ENCODE assay signal across 16 cellular contexts in the genomic region with DNA sequence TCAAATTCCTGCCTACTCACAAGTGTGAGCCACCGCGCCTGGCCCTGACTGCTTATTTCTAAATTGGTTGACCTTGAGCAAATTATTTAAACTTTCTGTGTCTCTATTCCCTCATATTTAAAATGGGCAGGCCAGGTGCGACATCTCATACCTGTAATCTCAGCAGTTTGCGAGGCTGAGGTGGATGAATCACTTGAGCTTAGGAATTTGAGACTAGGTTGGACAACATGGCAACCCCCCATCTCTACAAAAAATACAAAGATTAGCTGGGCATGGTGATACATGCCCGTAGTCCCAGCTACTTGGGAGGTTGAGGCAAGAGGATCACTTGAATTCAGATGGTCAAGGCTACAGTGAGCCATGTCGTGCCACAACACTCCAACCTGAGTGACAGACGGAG. TPM values are rescaled to one million over a fixed set of nuclear protein-coding genes. Genes with fewer than 3 reads are reported as not detected.
DNase-seq lines count a peak whose midpoint lies in the region; ATAC-seq, FAIRE-seq and TF ChIP-seq lines count a peak whose summit lies in the region.
"Had no signal": no experiment of that assay in that cellular context is flagged by ENCODE, and none has a peak within 500 bp of the region (broad histone marks: within the 10 kb centered on the region; RNA-seq: fewer than 3 reads in every experiment).

No MANE protein-coding gene starts in this region.

- TF ChIP-seq EP300 in A549 (IDR thresholded peaks at IDR 0.05) = no peak

- H3K4me2 ChIP-seq in A549 = 0 out of 3 replicates have a peak overlapping the region, but pooled peaks have one; percentile 57
- H3K4me2 ChIP-seq in PC-3 (ENCODE audit: low read length) = no peak overlapping the region
- no peak overlapping the region for H3K4me2 ChIP-seq in smooth muscle cell

- TF ChIP-seq CTCF in A549 (IDR thresholded peaks at IDR 0.05) = no peak
- TF ChIP-seq CTCF in PC-3 (conservative IDR thresholded peaks at IDR 0.05; ENCODE audit: low read depth, low read length) = no peak
- TF ChIP-seq CTCF in foreskin keratinocyte (conservative IDR thresholded peaks at IDR 0.05) = no peak
- no peak for TF ChIP-seq CTCF in smooth muscle cell (IDR thresholded peaks at IDR 0.05; ENCODE audit: borderline replicate concordance, insufficient read depth, poor library complexity, severe bottlenecking)
- TF ChIP-seq CTCF in testis (IDR thresholded peaks at IDR 0.05) = no peak

- ATAC-seq in A549 (no peak), PC-3 (no peak), foreskin keratinocyte (peak; percentile 84)

- WGBS in A549 (ENCODE audit: missing lambda C conversion rate) = 96% methylated on average over 7 of the region's 7 CpGs
- WGBS in smooth muscle cell (ENCODE audit: low lambda C conversion rate) = 86% methylated on average over 7 of the region's 7 CpGs
- 85 to 93% methylated on average over 7 of the region's 7 CpGs for WGBS in testis, 2 donors

- H3K4me1 ChIP-seq in A549 (peaks cover 100% of the 10 kb centered on the region), PC-3 (ENCODE audit: insufficient read depth, low read length) (no peaks in the 10 kb centered on the region; the same call in 1 of the 2 replicates), foreskin keratinocyte (peaks cover 24% of the 10 kb centered on the region), smooth muscle cell (ENCODE audit: low read depth) (peaks cover 35% of the 10 kb centered on the region), testis (peaks cover 4% of the 10 kb centered on the region)

- no TSS peak for BruUV-seq in PC-3 (replicated peaks; lab: Mats Ljungman, UMichigan)

- no peak overlapping the region for H3K9ac ChIP-seq in PC-3 (ENCODE audit: low read length)
- no peak overlapping the region for H3K9ac ChIP-seq in smooth muscle cell (ENCODE audit: low read depth)
- H3K9ac ChIP-seq: GM23248 had no signal

- H3K36me3 ChIP-seq in PC-3 (ENCODE audit: low read depth, low read length) (no peaks in the 10 kb centered on the region; the same call in none of the 2 replicates), smooth muscle cell (ENCODE audit: low read depth) (no peaks in the 10 kb centered on the region), testis (ENCODE audit: low read depth, missing control alignments) (no peaks in the 10 kb centered on the region)

- H3K79me2 ChIP-seq in PC-3 (ENCODE audit: low read length) (no peaks in the 10 kb centered on the region), smooth muscle cell (ENCODE audit: low read depth) (peaks cover 24% of the 10 kb centered on the region)

- POLR2A ChIA-PET in A549 (lab: Yijun Ruan, JAX) (no interaction called here), PC-3 (lab: Charles Lee; ENCODE audit: unreplicated experiment) (no interaction called here)

- H3K27me3 ChIP-seq in PC-3 (ENCODE audit: low read length) (no peaks in the 10 kb centered on the region), foreskin keratinocyte (no peaks in the 10 kb centered on the region), smooth muscle cell (ENCODE audit: low read depth) (no peaks in the 10 kb centered on the region), testis (no peaks in the 10 kb centered on the region)

- H3K27ac ChIP-seq in A549 (peak overlapping the region in 1 of 2 experiments; percentile 88; a peak in 4 of 6 replicates), PC-3 (ENCODE audit: low read length) (no peak overlapping the region), foreskin keratinocyte (no peak overlapping the region), smooth muscle cell (ENCODE audit: low read depth) (peak overlapping the region; percentile 37), testis (no peak overlapping the region)
- H3K27ac ChIP-seq: C4-2B, GM23248 had no signal

- no peak for TF ChIP-seq RAD21 in A549 (conservative IDR thresholded peaks at IDR 0.05 in 1 of 2, IDR thresholded peaks at IDR 0.05 in 1 of 2)

- no peaks in the 10 kb centered on the region for H4K20me1 ChIP-seq in PC-3 (ENCODE audit: low read length)
- H4K20me1 ChIP-seq in smooth muscle cell (ENCODE audit: low read depth) = no peaks in the 10 kb centered on the region

- FAIRE-seq in A549 (lab: Jason Lieb, UNC) = no peak
- FAIRE-seq: D721Med, G401.6, GM12891, GM19239 had no signal

- H3F3A ChIP-seq in PC-3 (ENCODE audit: low read length, unreplicated experiment) (no peaks in the 10 kb centered on the region), smooth muscle cell (ENCODE audit: low read depth) (no peaks in the 10 kb centered on the region)

- CTCF ChIA-PET in A549 (lab: Yijun Ruan, JAX) = no interaction called here
- CTCF ChIA-PET in PC-3 (lab: Charles Lee) = no interaction called here

- no peak for DNase-seq in A549 (ENCODE audit: low read depth in 1 of 2, low spot score in 1 of 2)
- DNase-seq in PC-3 = peak; percentile 41
- DNase-seq in foreskin keratinocyte = peak; percentile 54 to 83
- DNase-seq in smooth muscle cell (lab: John Stamatoyannopoulos, UW; ENCODE audit: unreplicated experiment) = no peak
- no peak for DNase-seq in activated gamma-delta T cell (lab: John Stamatoyannopoulos, UW)
- no peak for DNase-seq in testis
- DNase-seq: AML-193; Caco-2; CD4-positive, alpha-beta T cell; GM23248 had no signal

- no peak for TF ChIP-seq POLR2A in A549 (IDR thresholded peaks at IDR 0.05; ENCODE audit: low read length)
- no peak for TF ChIP-seq POLR2A in testis (IDR thresholded peaks at IDR 0.05)

- intact Hi-C loops in PC-3 (cut with micrococcal nuclease) (no loop called here), testis (cut with DNase I; ENCODE audit: low total_unique reads) (no loop called here)

- no peaks in the 10 kb centered on the region for H3K9me2 ChIP-seq in PC-3 (replicated peaks; ENCODE audit: low read length)

- H3K9me3 ChIP-seq in A549 (no peaks in the 10 kb centered on the region), PC-3 (ENCODE audit: low read length) (no peaks in the 10 kb centered on the region), smooth muscle cell (replicated peaks; ENCODE audit: low read depth) (no peaks in the 10 kb centered on the region), testis (no peaks in the 10 kb centered on the region)
- H3K9me3 ChIP-seq: Caco-2, HAP-1 had no signal

- no peak overlapping the region for H2AFZ ChIP-seq in PC-3 (ENCODE audit: low read length)
- no peak overlapping the region for H2AFZ ChIP-seq in smooth muscle cell (ENCODE audit: low read depth)
- H2AFZ ChIP-seq: GM23248 had no signal

- H3K4me3 ChIP-seq in A549 (no peak overlapping the region), PC-3 (ENCODE audit: low read length) (no peak overlapping the region), smooth muscle cell (no peak overlapping the region), testis (no peak overlapping the region)
- H3K4me3 ChIP-seq: GM23248, HAP-1 had no signal

TF ChIP-seq in A549, 52 proteins besides CTCF, POLR2A, EP300 and RAD21:
- TF ChIP-seq MAFK (IDR thresholded peaks at IDR 0.05; ENCODE audit: partially characterized antibody) = no peak
- TF ChIP-seq BHLHE40 (IDR thresholded peaks at IDR 0.05; ENCODE audit: low read depth, low read length) = no peak
- TF ChIP-seq HOXB13 (CRISPR knock-in tag; IDR thresholded peaks at IDR 0.05; ENCODE audit: low read depth) = no peak
- no peak for TF ChIP-seq FOSB (CRISPR knock-in tag; IDR thresholded peaks at IDR 0.05)
- TF ChIP-seq, protein P1, sequence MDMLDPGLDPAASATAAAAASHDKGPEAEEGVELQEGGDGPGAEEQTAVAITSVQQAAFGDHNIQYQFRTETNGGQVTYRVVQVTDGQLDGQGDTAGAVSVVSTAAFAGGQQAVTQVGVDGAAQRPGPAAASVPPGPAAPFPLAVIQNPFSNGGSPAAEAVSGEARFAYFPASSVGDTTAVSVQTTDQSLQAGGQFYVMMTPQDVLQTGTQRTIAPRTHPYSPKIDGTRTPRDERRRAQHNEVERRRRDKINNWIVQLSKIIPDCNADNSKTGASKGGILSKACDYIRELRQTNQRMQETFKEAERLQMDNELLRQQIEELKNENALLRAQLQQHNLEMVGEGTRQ (IDR thresholded peaks at IDR 0.05) = no peak
- no peak for TF ChIP-seq CHD4 (IDR thresholded peaks at IDR 0.05; ENCODE audit: borderline replicate concordance)
- TF ChIP-seq ZSCAN20 (CRISPR knock-in tag; IDR thresholded peaks at IDR 0.05) = no peak
- TF ChIP-seq KDM1A (IDR thresholded peaks at IDR 0.05; ENCODE audit: low read depth) = no peak
- no peak for TF ChIP-seq ESRRA (IDR thresholded peaks at IDR 0.05; ENCODE audit: borderline replicate concordance, low read length)
- TF ChIP-seq, protein P2, sequence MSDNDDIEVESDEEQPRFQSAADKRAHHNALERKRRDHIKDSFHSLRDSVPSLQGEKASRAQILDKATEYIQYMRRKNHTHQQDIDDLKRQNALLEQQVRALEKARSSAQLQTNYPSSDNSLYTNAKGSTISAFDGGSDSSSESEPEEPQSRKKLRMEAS (IDR thresholded peaks at IDR 0.05) = no peak
- no peak for TF ChIP-seq ZC3H11A (IDR thresholded peaks at IDR 0.05)
- no peak for TF ChIP-seq NFE2L2 (conservative IDR thresholded peaks at IDR 0.05; ENCODE audit: low read length)
- no peak for TF ChIP-seq RARB (CRISPR knock-in tag; IDR thresholded peaks at IDR 0.05)
- TF ChIP-seq HDAC2 (IDR thresholded peaks at IDR 0.05) = no peak
TF ChIP-seq in A549: peak in this region for 0.

RNA-seq across cellular contexts. Expression of a gene that starts 26.5 kb away (rescaled TPM):
- 39.3 and 49.1 TPM in 2 replicates for polyA plus RNA-seq in A549 (2011; rRNA removed)
- 14.1 and 18.1 TPM in 2 replicates for polyA plus RNA-seq in A549 (2012; cell fraction: cytosol; rRNA removed)
- 37.0 and 37.9 TPM in 2 replicates for polyA plus RNA-seq in A549 (2012; cell fraction: nucleus; rRNA removed)
- polyA plus RNA-seq in A549 (2017; fragmentation: RNase III; extraction: RNeasy Plus Mini Kit Qiagen cat#74134 plus additional on column Dnase treatment) = 48.0 to 60.4 TPM (median 58.4 TPM) in 3 replicates
- polyA minus RNA-seq in A549 (2011; rRNA and poly(A)+ RNA removed) = 31.1 and 35.7 TPM in 2 replicates
- 31.1 and 35.9 TPM in 2 replicates for total RNA-seq in PC-3 (2014; rRNA removed)
- total RNA-seq in foreskin keratinocyte = 25.9 and 26.5 TPM in 2 replicates
- 10.1 and 12.0 TPM in 2 replicates for polyA plus RNA-seq in foreskin keratinocyte
- total RNA-seq in smooth muscle cell = 82.1 and 86.1 TPM in 2 replicates
- 44.6 and 77.5 TPM in 2 replicates for polyA plus RNA-seq in smooth muscle cell
- 10 to 100 TPM; 16.7 to 22.2 TPM for total RNA-seq in testis
- 16.6 TPM for polyA plus RNA-seq in testis (ENCODE audit: insufficient read depth, low read depth, low replicate concordance)

Comparison
In these comparisons a context has a peak if more than half of its experiments do, and no peak if none do; other contexts are left out.
1. DNase-seq: peak in PC-3 (single experiment) and foreskin keratinocyte (2 of 2); none in A549 (0 of 2), smooth muscle cell (single experiment), activated gamma-delta T cell (single experiment) and testis (single experiment).